8 cellular contexts compared by ENCODE assay signal in the genomic region with DNA sequence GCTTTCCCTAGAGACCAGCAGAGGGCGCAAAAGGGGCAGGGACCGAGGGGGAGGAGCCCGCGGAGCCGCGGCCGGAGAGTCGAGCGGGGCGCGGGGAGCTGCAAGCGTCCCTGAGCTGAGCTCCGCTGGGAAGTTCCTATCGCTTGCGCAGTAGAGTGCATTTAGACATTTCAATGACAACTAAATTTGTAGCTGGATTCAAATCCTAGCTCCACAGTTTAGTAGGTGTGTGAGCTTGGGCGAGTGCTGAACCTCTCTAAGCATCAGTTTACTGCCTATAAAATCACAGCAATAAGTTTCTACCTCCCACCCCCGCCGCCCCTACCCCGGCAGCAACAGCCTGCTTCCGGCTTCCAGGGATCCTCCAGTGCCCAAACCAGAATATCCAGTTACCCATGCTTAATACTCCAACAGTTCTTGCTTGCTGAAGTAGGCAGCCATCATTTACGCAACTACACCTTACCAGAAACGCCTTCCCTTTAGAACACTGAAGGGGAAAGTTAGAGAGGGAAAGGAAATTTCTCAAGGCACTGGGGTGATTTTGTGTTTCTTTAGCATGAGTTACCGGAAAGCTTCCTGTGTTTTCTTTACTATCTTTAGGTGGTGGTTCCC. TPM values are rescaled to one million over a fixed set of nuclear protein-coding genes. Genes with fewer than 3 reads are reported as not detected.
A peak's percentile ranks its signal among the peaks of the same experiment; 100 is the strongest.
DNase-seq lines count a peak whose midpoint lies in the region; ATAC-seq and TF ChIP-seq lines count a peak whose summit lies in the region.

No MANE protein-coding gene starts in this region.

- peak overlapping the region in 1 of 3 donors; percentile 11 for H3K27ac ChIP-seq in right lobe of liver

- H3K4me3 ChIP-seq in AG10803 (ENCODE audit: low read length) (peak overlapping the region; percentile 45), right lobe of liver (peak overlapping the region; percentile 16 to 37 (median 33))

- 8% methylated on average over 8 of the region's 23 CpGs for WGBS in right lobe of liver (ENCODE audit: insufficient coverage, low coverage, low lambda C conversion rate, missing lambda C conversion rate)

- H3K36me3 ChIP-seq in right lobe of liver = no peaks in the 10 kb centered on the region

- no peaks in the 10 kb centered on the region for H3K9me3 ChIP-seq in right lobe of liver

- TF ChIP-seq CTCF in AG10803 (conservative IDR thresholded peaks at IDR 0.05; ENCODE audit: low read length) (peak; percentile 94), right lobe of liver (IDR thresholded peaks at IDR 0.05) (peak; percentile 91 to 98 (median 97))

- intact Hi-C loops in right lobe of liver (cut with DNase I) = no loop called here

- H3K4me1 ChIP-seq in right lobe of liver = peaks cover 0 to 24% (median 6%) of the 10 kb centered on the region in 4 donors

- H3K27me3 ChIP-seq in right lobe of liver = no peaks in the 10 kb centered on the region

- ATAC-seq in HG03460 (IDR thresholded peaks at IDR 0.05; ENCODE audit: unreplicated experiment) (peak; percentile 83), right lobe of liver (peak; percentile 88 to 92 (median 92))

- no peak for TF ChIP-seq POLR2A in right lobe of liver (IDR thresholded peaks at IDR 0.05)

- DNase-seq in AG10803 (ENCODE audit: low read depth) = peak; percentile 74
- DNase-seq in GM19240 (ENCODE audit: insufficient read length, low spot score) = peak; percentile 75
- DNase-seq in NCI-H69 (lab: John Stamatoyannopoulos, UW) = peak; percentile 90
- DNase-seq in activated CD4-positive, alpha-beta T cell treated with anti-CD3 and anti-CD28 coated beads, Interleukin-2, amount 50 U/mL, for 24 hours (ENCODE audit: low read depth in 1 of 2, low spot score in 1 of 2) = peak; percentile 67 to 72
- DNase-seq in dermis microvascular lymphatic vessel endothelial cell (ENCODE audit: low read depth in 2 of 2) = peak; percentile 40 to 79
- peak; percentile 87 to 88 (median 87) for DNase-seq in right lobe of liver
- peak; percentile 77 for DNase-seq in stimulated activated CD4-positive, alpha-beta T cell treated with anti-CD3 and anti-CD28 coated beads, Interleukin-4, amount 100 ng/mL, for 1 hour

RNA-seq across cellular contexts. Expression of gene TLR5, which starts 9.1 kb away (rescaled TPM):
- 0.13 and 0.51 TPM in 2 replicates for total RNA-seq in dermis microvascular lymphatic vessel endothelial cell
- 1 to 10 TPM in 5 of 6 experiments, under 1 TPM in 1; 0.84 to 3.3 (median 2.5) TPM for total RNA-seq in right lobe of liver
